ENCODE assay signal across 8 cellular contexts in genomic region chr1:234373064-234373937, GRCh38. TPM values are rescaled to one million over a fixed set of nuclear protein-coding genes. Genes with fewer than 3 reads are reported as not detected.
DNase-seq lines count a peak whose midpoint lies in the region; ATAC-seq, FAIRE-seq and TF ChIP-seq lines count a peak whose summit lies in the region.

Gene COA6 (plus strand): TSS chr1:234373456. CDS start chr1:234373467, 11 bp downstream.

- H3K9ac ChIP-seq in OCI-LY3 (ENCODE audit: low read length) (peak within 1 kb of the TSS; percentile 91), endothelial cell of umbilical vein (replicated peaks; ENCODE audit: extremely low read depth, insufficient read depth, low read length) (peak within 1 kb of the TSS; percentile 97)

- H3K4me2 ChIP-seq in OCI-LY3 (ENCODE audit: low read length) (peak within 1 kb of the TSS; percentile 82), endothelial cell of umbilical vein (ENCODE audit: insufficient read depth, low read length) (peak within 1 kb of the TSS; percentile 94)

- BruUV-seq in Calu3 (replicated peaks; lab: Mats Ljungman, UMichigan) (TSS peak; percentile 98), endothelial cell of umbilical vein (replicated peaks; lab: Mats Ljungman, UMichigan) (TSS peak; percentile 97)

- no peaks in the 10 kb centered on the region for H3K9me3 Mint-ChIP-seq in Calu3 (ENCODE audit: low read depth, unreplicated experiment)

- peaks cover 39% of the 10 kb centered on the region for H3K36me3 Mint-ChIP-seq in Calu3 (ENCODE audit: insufficient read depth, unreplicated experiment)

- peak; percentile 89 for TF ChIP-seq POLR2A in endothelial cell of umbilical vein (IDR thresholded peaks at IDR 0.05; ENCODE audit: low read depth, low read length)

- H3K27ac Mint-ChIP-seq in Calu3 (ENCODE audit: unreplicated experiment) = peak within 1 kb of the TSS; percentile 99

- H3K27ac ChIP-seq in OCI-LY3 (ENCODE audit: low read length) (peak within 1 kb of the TSS; percentile 88), endothelial cell of umbilical vein (ENCODE audit: insufficient read depth, low read depth, low read length) (peak within 1 kb of the TSS; percentile 86)

- FAIRE-seq in endothelial cell of umbilical vein (lab: Jason Lieb, UNC) = peak; percentile 89

- no peaks in the 10 kb centered on the region for H3K27me3 ChIP-seq in OCI-LY3 (ENCODE audit: low read depth, low read length)
- no peaks in the 10 kb centered on the region for H3K27me3 ChIP-seq in endothelial cell of umbilical vein (ENCODE audit: control insufficient read depth in 2 of 2, insufficient read depth in 2 of 2, low read length in 2 of 2)

- H3K4me1 Mint-ChIP-seq in Calu3 (ENCODE audit: low read depth, unreplicated experiment) = peaks cover 16% of the 10 kb centered on the region

- peak; percentile 93 for ATAC-seq in GM21515 (IDR thresholded peaks at IDR 0.05; ENCODE audit: unreplicated experiment)

- TF ChIP-seq CTCF in Calu3 (IDR thresholded peaks at IDR 0.05; ENCODE audit: unreplicated experiment) = no peak
- TF ChIP-seq CTCF in OCI-LY3 (IDR thresholded peaks at IDR 0.05; ENCODE audit: low read depth, low read length) = no peak
- no peak for TF ChIP-seq CTCF in endothelial cell of umbilical vein (IDR thresholded peaks at IDR 0.05; ENCODE audit: extremely low read depth in 1 of 2, insufficient read depth in 1 of 2, low read depth in 1 of 2, low read length in 2 of 2)

- peaks cover 39% of the 10 kb centered on the region for H3K79me2 ChIP-seq in OCI-LY3 (ENCODE audit: low read length)
- peaks cover 17% of the 10 kb centered on the region for H3K79me2 ChIP-seq in endothelial cell of umbilical vein (ENCODE audit: control insufficient read depth, insufficient read depth, low read length)

- POLR2A ChIA-PET in endothelial cell of umbilical vein (lab: Charles Lee) = no interaction called here

- H3K9me3 ChIP-seq in OCI-LY3 (ENCODE audit: insufficient read depth, low read length) = no peaks in the 10 kb centered on the region
- no peaks in the 10 kb centered on the region for H3K9me3 ChIP-seq in endothelial cell of umbilical vein (replicated peaks; ENCODE audit: control insufficient read depth, insufficient read depth, low read length)

- H3K4me3 Mint-ChIP-seq in Calu3 (ENCODE audit: low read depth, unreplicated experiment) = peak within 1 kb of the TSS; percentile 98

- H4K20me1 ChIP-seq in OCI-LY3 (ENCODE audit: insufficient read depth, low read length) (no peaks in the 10 kb centered on the region), endothelial cell of umbilical vein (replicated peaks; ENCODE audit: control insufficient read depth, extremely low read depth, insufficient read depth, low read length) (no peaks in the 10 kb centered on the region)

- dilution Hi-C loops in endothelial cell of umbilical vein (cut with MboI; ENCODE audit: extremely low pct_ligation_motif_present, low sequenced_read_pairs) = no loop called here

- CTCF ChIA-PET in Calu3 (lab: Charles Lee) = interaction anchor here (0.6 to 1.5 kb wide), 6 partner anchors 15 to 1131 kb away, joined by 3 to 4 read pairs (median 3); partner anchors contain the start of gene B3GALNT2
- CTCF ChIA-PET in endothelial cell of umbilical vein (lab: Charles Lee) = interaction anchor here (1.3 to 2.4 kb wide), 5 partner anchors 11 to 105 kb away, joined by 4 to 8 read pairs (median 4); partner anchors contain the start of gene TARBP1

- intact Hi-C loops in Calu3 (cut with micrococcal nuclease; ENCODE audit: unreplicated experiment) = no loop called here
- intact Hi-C loops in endothelial cell of umbilical vein (cut with micrococcal nuclease) = loop anchor here (1.0 to 2.0 kb wide), 2 partner anchors 46 to 105 kb away; no protein-coding TSS in a partner anchor

- H3K27me3 Mint-ChIP-seq in Calu3 (ENCODE audit: unreplicated experiment) = no peaks in the 10 kb centered on the region

- H3K9me1 ChIP-seq in endothelial cell of umbilical vein (replicated peaks; ENCODE audit: control insufficient read depth, extremely low read depth, insufficient read depth, low read length) = no peaks in the 10 kb centered on the region

- peaks cover 11% of the 10 kb centered on the region for H3K4me1 ChIP-seq in OCI-LY3 (ENCODE audit: low read length)
- peaks cover 16% of the 10 kb centered on the region for H3K4me1 ChIP-seq in endothelial cell of umbilical vein (ENCODE audit: control insufficient read depth, extremely low read depth, insufficient read depth, low read length)

- H3K4me3 ChIP-seq in OCI-LY3 (ENCODE audit: low read length) (peak within 1 kb of the TSS; percentile 86), endothelial cell of umbilical vein (replicated peaks in 1 of 3; ENCODE audit: insufficient read depth in 1 of 3, low read depth in 1 of 3, low read length in 3 of 3) (peak within 1 kb of the TSS; percentile 83 to 86 (median 85))

- H2AFZ ChIP-seq in OCI-LY3 (ENCODE audit: low read depth, low read length) (peak within 1 kb of the TSS; percentile 84), endothelial cell of umbilical vein (ENCODE audit: low read depth, low read length) (peak within 1 kb of the TSS; percentile 87)

- peaks cover 21% of the 10 kb centered on the region for H3K36me3 ChIP-seq in OCI-LY3 (replicated peaks; ENCODE audit: low read depth, low read length)
- peaks cover 10 to 13% of the 10 kb centered on the region in 2 experiments for H3K36me3 ChIP-seq in endothelial cell of umbilical vein (ENCODE audit: control insufficient read depth in 2 of 2, extremely low read depth in 1 of 2, insufficient read depth in 2 of 2, low read length in 2 of 2)

- DNase-seq in Calu3 (peak; percentile 89), HuH-7 (ENCODE audit: low spot score) (peak; percentile 84), endothelial cell of umbilical vein (ENCODE audit: low read depth, low spot score) (peak; percentile 97), midbrain (lab: John Stamatoyannopoulos, UW) (peak; percentile 93)
- DNase-seq in activated CD8-positive, alpha-beta memory T cell treated with anti-CD3 and anti-CD28 coated beads, Interleukin-2, amount 50 U/mL, for 48 hours = peak; percentile 95
- DNase-seq in stimulated activated CD8-positive, alpha-beta memory T cell treated with anti-CD3 and anti-CD28 coated beads, Interleukin-2, amount 100 ng/mL, for 1 hour (ENCODE audit: low read depth in 2 of 2) = peak; percentile 77 to 83

TF ChIP-seq in endothelial cell of umbilical vein, 7 proteins besides CTCF, POLR2A, EP300 and RAD21:
- TF ChIP-seq JUN (IDR thresholded peaks at IDR 0.05; ENCODE audit: borderline replicate concordance, insufficient read depth, insufficient read length, low read depth) (no peak), MYC (IDR thresholded peaks at IDR 0.05; ENCODE audit: low read depth, low read length) (no peak), GATA2 (IDR thresholded peaks at IDR 0.05; ENCODE audit: insufficient read depth, insufficient read length, low read depth, low read length) (peak; percentile 29), MAX (IDR thresholded peaks at IDR 0.05; ENCODE audit: insufficient read depth, insufficient read length) (no peak), POLR2AphosphoS5 (IDR thresholded peaks at IDR 0.05; ENCODE audit: insufficient read depth, low read depth, low read length) (no peak), EZH2 (IDR thresholded peaks at IDR 0.05; ENCODE audit: borderline replicate concordance, low read depth, low read length, severe bottlenecking) (no peak), FOS (IDR thresholded peaks at IDR 0.05; ENCODE audit: borderline replicate concordance, insufficient read depth, low read length) (no peak)

RNA-seq across cellular contexts. Expression of gene COA6, which starts in this region (rescaled TPM):
- total RNA-seq in Calu3 (2022) = 41.1 and 46.4 TPM in 2 replicates
- 34.2 and 42.7 TPM in 2 replicates for total RNA-seq in endothelial cell of umbilical vein
- 15.7 and 22.2 TPM in 2 replicates for polyA plus RNA-seq in endothelial cell of umbilical vein
- 23.1 and 24.0 TPM in 2 replicates for polyA plus RNA-seq in endothelial cell of umbilical vein (2011; cell fraction: cytosol; rRNA removed)
- polyA plus RNA-seq in endothelial cell of umbilical vein (2011; cell fraction: nucleus; rRNA removed) = 8.5 and 9.3 TPM in 2 replicates
- polyA plus RNA-seq in endothelial cell of umbilical vein (2012) = 39.8 and 49.0 TPM in 2 replicates
- 7.2 and 7.9 TPM in 2 replicates for polyA minus RNA-seq in endothelial cell of umbilical vein
- 33.0 TPM for polyA minus RNA-seq in endothelial cell of umbilical vein (2011; cell fraction: cytosol; rRNA and poly(A)+ RNA removed)
- 3.3 and 5.6 TPM in 2 replicates for polyA minus RNA-seq in endothelial cell of umbilical vein (2011; cell fraction: nucleus; rRNA and poly(A)+ RNA removed)

Comparison
In these comparisons a context has a peak if more than half of its experiments do, and no peak if none do; other contexts are left out.
1. Peak in every context shown above with its lines: DNase-seq, ATAC-seq, H3K4me3 ChIP-seq and H3K27ac ChIP-seq.